Comparison of ENCODE assay signal across 22 cellular contexts in the genomic region with DNA sequence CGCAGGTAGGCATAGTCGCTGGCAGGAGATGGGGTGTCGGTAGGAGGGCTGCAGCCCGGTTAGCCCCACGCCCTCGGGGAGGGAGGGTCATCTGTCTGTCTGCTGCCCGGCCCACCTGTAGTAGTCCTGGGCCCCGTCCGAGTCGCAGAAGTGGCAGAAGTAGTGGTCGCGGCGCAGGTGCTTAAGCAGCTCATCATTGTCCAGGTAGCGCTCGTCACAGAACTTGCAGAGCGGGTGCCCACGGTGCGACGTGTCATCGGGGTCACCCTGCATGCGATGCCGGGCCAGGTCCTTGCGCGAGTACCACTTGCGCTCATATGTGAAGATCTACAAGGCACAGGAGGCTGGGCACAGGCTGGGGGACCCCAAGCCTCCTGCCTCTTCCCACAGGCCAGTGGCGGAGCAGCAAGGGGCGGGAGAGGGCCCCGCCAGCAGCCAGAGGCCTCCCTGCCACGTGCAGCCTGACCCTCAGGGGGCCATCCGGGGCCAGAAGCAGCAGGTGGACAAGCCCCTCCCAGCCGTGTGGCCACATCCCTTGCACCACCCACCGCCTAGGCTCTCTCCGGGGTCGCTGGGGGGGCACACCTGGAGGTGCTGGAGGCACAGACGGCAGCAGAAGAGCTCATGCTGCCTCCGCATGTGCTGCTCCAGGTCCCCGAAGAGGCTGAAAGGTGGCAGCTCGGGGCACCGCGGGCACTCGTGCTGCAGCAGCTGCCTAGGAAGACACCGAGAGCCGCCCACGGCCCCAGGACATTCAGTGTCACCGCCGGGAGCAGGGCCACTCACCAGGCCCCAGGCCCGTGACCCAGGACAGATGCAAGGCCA. TPM values are rescaled to one million over a fixed set of nuclear protein-coding genes. Genes with fewer than 3 reads are reported as not detected.
DNase-seq lines count a peak whose midpoint lies in the region; ATAC-seq, FAIRE-seq and TF ChIP-seq lines count a peak whose summit lies in the region.
"Had no signal": no experiment of that assay in that cellular context is flagged by ENCODE, and none has a peak within 500 bp of the region (broad histone marks: within the 10 kb centered on the region; RNA-seq: fewer than 3 reads in every experiment).

No MANE protein-coding gene starts in this region.

- H3K27ac ChIP-seq in heart right ventricle (no peak overlapping the region), kidney (ENCODE audit: low read depth in 2 of 2, low read length in 2 of 2) (no peak overlapping the region)

- ATAC-seq in left ventricle myocardium superior (no peak), heart right ventricle (no peak)
- ATAC-seq in stimulated activated naive B cell treated with anti-CD40 and anti-IgM and Interleukin-4, amounts not matched to agents 10 μg/mL and 1 μg/mL and 100 μg/mL, for 72 hours (replicated peaks), result no peak
- ATAC-seq: SK-N-SH treated with all-trans-retinoic acid at 6 μM for 48 hours had no signal

- H3K36me3 Mint-ChIP-seq in stimulated activated naive B cell treated with anti-CD40 and anti-IgM and Interleukin-4, amounts not matched to agents 10 μg/mL and 1 μg/mL and 100 μg/mL, for 72 hours, result peaks cover 42 to 50% of the 10 kb centered on the region in 2 donors

- no peak overlapping the region for H3K9ac ChIP-seq in kidney (ENCODE audit: low read length in 2 of 2)

- H3K4me1 Mint-ChIP-seq in stimulated activated naive B cell treated with anti-CD40 and anti-IgM and Interleukin-4, amounts not matched to agents 10 μg/mL and 1 μg/mL and 100 μg/mL, for 72 hours, result peaks cover 24 to 38% of the 10 kb centered on the region in 2 donors

- H3K4me3 ChIP-seq in heart right ventricle (no peak overlapping the region), kidney (ENCODE audit: low read length in 2 of 2) (no peak overlapping the region)
- H3K4me3 ChIP-seq: BLaER1 treated with 17β-estradiol and CSF1 and Interleukin-3, amounts not matched to agents 10 nM and 100 nM; Peyer's patch had no signal

- DNase-seq in left ventricle myocardium superior (peak; percentile 38), heart right ventricle (no peak), kidney (peak; percentile 75), NOMO-1 treated with dmso at 0.1 percent for 144 hours (lab: John Stamatoyannopoulos, UW; ENCODE audit: unreplicated experiment) (no peak), D721Med (ENCODE audit: insufficient read length, low spot score) (no peak)
- DNase-seq in stimulated activated naive B cell treated with anti-CD40 and anti-IgM and Interleukin-4, amounts not matched to agents 10 μg/mL and 1 μg/mL and 100 μg/mL, for 72 hours, result peak; percentile 0
- DNase-seq: CD8-positive, alpha-beta memory T cell; DMS79 treated with DMSO at 0.1 percent for 48 hours; GOT3; IMR-90; Kasumi-1; NCI-H1105 treated with DMSO at 0.1 percent for 48 hours; NCI-H1694 treated with DMSO at 0.1 percent for 48 hours; NCI-H2107; NCI-H2227 treated with DMSO at 0.1 percent for 48 hours; NCI-H524 treated with DMSO at 0.1 percent for 48 hours; Peyer's patch; SHP77 had no signal

- peaks cover 16 to 70% (median 54%) of the 10 kb centered on the region in 9 donors for H3K36me3 ChIP-seq in heart right ventricle
- peaks cover 14 to 33% of the 10 kb centered on the region in 2 donors for H3K36me3 ChIP-seq in kidney (ENCODE audit: control insufficient read depth in 1 of 2, insufficient read depth in 2 of 2, low read length in 2 of 2)

- no peak overlapping the region for H3K4me3 Mint-ChIP-seq in stimulated activated naive B cell treated with anti-CD40 and anti-IgM and Interleukin-4, amounts not matched to agents 10 μg/mL and 1 μg/mL and 100 μg/mL, for 72 hours
- H3K4me3 Mint-ChIP-seq: CD8-positive, alpha-beta memory T cell had no signal

- TF ChIP-seq CTCF in heart right ventricle (IDR thresholded peaks at IDR 0.05) (no peak), kidney (IDR thresholded peaks at IDR 0.05; ENCODE audit: borderline replicate concordance, extremely low read depth, insufficient read depth) (no peak), D721Med (IDR thresholded peaks at IDR 0.05; ENCODE audit: insufficient read depth, missing control alignments) (no peak)

- peaks cover 23 to 49% (median 34%) of the 10 kb centered on the region in 9 donors for H3K4me1 ChIP-seq in heart right ventricle
- H3K4me1 ChIP-seq in kidney (ENCODE audit: control insufficient read depth in 1 of 2, insufficient read depth in 1 of 2, low read depth in 1 of 2, low read length in 2 of 2), result peaks cover 0 to 21% of the 10 kb centered on the region in 2 donors

- 93 to 94% methylated on average over 46 to 47 of the region's 47 CpGs for WGBS in heart right ventricle, 2 donors

- no peaks in the 10 kb centered on the region for H3K27me3 Mint-ChIP-seq in stimulated activated naive B cell treated with anti-CD40 and anti-IgM and Interleukin-4, amounts not matched to agents 10 μg/mL and 1 μg/mL and 100 μg/mL, for 72 hours
- H3K27me3 Mint-ChIP-seq: CD8-positive, alpha-beta memory T cell had no signal

- FAIRE-seq in kidney (lab: Jason Lieb, UNC) (no peak), D721Med (lab: Jason Lieb, UNC) (no peak)
- FAIRE-seq: A204.1 had no signal

- H3K9me3 ChIP-seq in heart right ventricle (no peaks in the 10 kb centered on the region), kidney (ENCODE audit: control insufficient read depth in 1 of 2, low read length in 2 of 2) (no peaks in the 10 kb centered on the region)
- H3K9me3 ChIP-seq: BLaER1 treated with 17β-estradiol and CSF1 and Interleukin-3, amounts not matched to agents 10 nM and 100 nM; Peyer's patch had no signal

- H3K27me3 ChIP-seq in heart right ventricle, result no peaks in the 10 kb centered on the region
- H3K27me3 ChIP-seq: BLaER1 treated with 17β-estradiol and CSF1 and Interleukin-3, amounts not matched to agents 10 nM and 100 nM; Peyer's patch had no signal

- H3K27ac Mint-ChIP-seq in stimulated activated naive B cell treated with anti-CD40 and anti-IgM and Interleukin-4, amounts not matched to agents 10 μg/mL and 1 μg/mL and 100 μg/mL, for 72 hours, result no peak overlapping the region
- H3K27ac Mint-ChIP-seq: CD8-positive, alpha-beta memory T cell had no signal

- no peaks in the 10 kb centered on the region for H3K9me3 Mint-ChIP-seq in stimulated activated naive B cell treated with anti-CD40 and anti-IgM and Interleukin-4, amounts not matched to agents 10 μg/mL and 1 μg/mL and 100 μg/mL, for 72 hours
- H3K9me3 Mint-ChIP-seq: CD8-positive, alpha-beta memory T cell had no signal

- intact Hi-C loops in left ventricle myocardium superior (cut with micrococcal nuclease) (no loop called here), heart right ventricle (cut with DNase I) (loop anchor here in 2 of 10 donors (5.0 to 10.0 kb wide), 2 partner anchors 140 to 142 kb away; a partner anchor contains a TSS), kidney (cut with DNase I) (no loop called here)

RNA-seq across cellular contexts. Expression of a gene that starts 7.0 kb away (rescaled TPM):
- 16.0 TPM for total RNA-seq in left ventricle myocardium superior
- 10 to 100 TPM in 9 of 10 donors, 1 to 10 TPM in 1; 9.5 to 24.7 (median 14.2) TPM for total RNA-seq in heart right ventricle
- 10 to 100 TPM; 12.6 to 25.3 TPM for polyA plus RNA-seq in heart right ventricle
- total RNA-seq in kidney, result 34.9 TPM
- polyA plus RNA-seq in kidney (ENCODE audit: insufficient read depth, low read depth, low replicate concordance), result 14.3 TPM

RNA-seq across cellular contexts. Expression of a gene that starts 12.8 kb away (rescaled TPM):
- total RNA-seq in left ventricle myocardium superior (1.0 TPM), heart right ventricle (under 1 TPM in 8 of 10 donors, not detected in 2; 0.15 to 0.62 (median 0.28) TPM), kidney (2.2 TPM)
- polyA plus RNA-seq in heart right ventricle (1 to 10 TPM in 1 of 2 donors, under 1 TPM in 1; 0.51 to 2.5 TPM), kidney (ENCODE audit: insufficient read depth, low read depth, low replicate concordance) (4.6 TPM)

RNA-seq across cellular contexts. Expression of a gene that starts 17.0 kb away (rescaled TPM):
- total RNA-seq in left ventricle myocardium superior (not detected), heart right ventricle (under 1 TPM in 1 of 10 donors, not detected in 9; 0.39 TPM), kidney (not detected)
- polyA plus RNA-seq in heart right ventricle (under 1 TPM in 1 of 2 donors, not detected in 1; 0.54 TPM), kidney (ENCODE audit: insufficient read depth, low read depth, low replicate concordance) (not detected)
- total RNA-seq: G401 had no signal
- polyA plus RNA-seq: CD8-positive, alpha-beta memory T cell had no signal

RNA-seq across cellular contexts. Expression of a gene that starts 18.6 kb away (rescaled TPM):
- total RNA-seq in left ventricle myocardium superior (32.2 TPM), heart right ventricle (10 to 100 TPM; 14.7 to 30.2 (median 24.5) TPM), kidney (25.0 TPM)
- polyA plus RNA-seq in heart right ventricle (10 to 100 TPM; 37.5 to 65.6 TPM), kidney (ENCODE audit: insufficient read depth, low read depth, low replicate concordance) (45.6 TPM)

RNA-seq across cellular contexts. Expression of a gene that starts 21.3 kb away (rescaled TPM):
- total RNA-seq in left ventricle myocardium superior, result not detected
- not detected for total RNA-seq in heart right ventricle
- polyA plus RNA-seq in heart right ventricle, result under 1 TPM; 0.09 to 0.29 TPM
- 0.57 TPM for total RNA-seq in kidney
- polyA plus RNA-seq in kidney (ENCODE audit: insufficient read depth, low read depth, low replicate concordance), result 0.58 TPM
- total RNA-seq: G401, IMR-90 had no signal
- polyA plus RNA-seq: CD8-positive, alpha-beta memory T cell had no signal

Comparison
In these comparisons a context has a peak if more than half of its experiments do, and no peak if none do; other contexts are left out.
1. DNase-seq: peak in left ventricle myocardium superior (single experiment), kidney (single experiment) and stimulated activated naive B cell treated with anti-CD40 and anti-IgM and Interleukin-4, amounts not matched to agents 10 μg/mL and 1 μg/mL and 100 μg/mL, for 72 hours (single experiment); none in heart right ventricle (0 of 2), NOMO-1 treated with dmso at 0.1 percent for 144 hours (single experiment) and D721Med (single experiment).